Comparison of ENCODE assay signal across 10 cellular contexts in the genomic region with DNA sequence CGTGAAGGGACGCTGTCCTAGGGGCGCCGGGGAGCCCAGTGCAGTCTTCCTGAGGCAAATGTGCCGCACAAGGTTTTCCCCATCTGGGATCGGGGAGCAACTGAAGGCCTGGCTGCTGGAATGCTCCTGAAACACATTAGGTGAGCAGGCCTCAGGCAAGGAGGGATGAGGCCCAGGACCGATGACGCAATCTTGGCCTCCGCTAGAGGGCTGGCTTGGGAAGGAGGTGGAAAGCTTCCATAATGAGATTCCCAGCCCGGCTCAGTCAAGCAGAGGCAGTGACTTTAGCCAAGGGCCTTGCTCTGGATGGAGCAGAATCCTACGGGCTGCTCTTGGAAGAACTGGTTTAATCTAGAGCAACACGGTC. TPM values are rescaled to one million over a fixed set of nuclear protein-coding genes. Genes with fewer than 3 reads are reported as not detected.
DNase-seq lines count a peak whose midpoint lies in the region.
"Had no signal": no experiment of that assay in that cellular context is flagged by ENCODE, and none has a peak within 500 bp of the region (broad histone marks: within the 10 kb centered on the region; RNA-seq: fewer than 3 reads in every experiment).

No MANE protein-coding gene starts in this region.

- intact Hi-C loops in activated CD4-positive, alpha-beta memory T cell treated with anti-CD3 and anti-CD28 coated beads for 36 hours (cut with micrococcal nuclease), result loop anchor here (10.0 kb wide), 1 partner anchor 96 kb away; no protein-coding TSS in a partner anchor

- DNase-seq in activated CD4-positive, alpha-beta memory T cell treated with anti-CD3 and anti-CD28 coated beads, Interleukin-2, amount 10 ng/mL, durations not matched to agents 7 days and 5 days, result no peak
- DNase-seq in activated CD4-positive, alpha-beta memory T cell treated with anti-CD3 and anti-CD28 coated beads for 36 hours, result no peak
- DNase-seq in fibroblast of gingiva (ENCODE audit: low read depth) (peak; percentile 52), T-helper 9 cell (no peak), foreskin melanocyte (no peak), NCI-H2196 treated with DMSO at 0.1 percent for 48 hours (lab: John Stamatoyannopoulos, UW; ENCODE audit: unreplicated experiment) (no peak), NCI-H1436 (lab: John Stamatoyannopoulos, UW) (no peak)
- DNase-seq: MM.1S; stimulated activated CD4-positive, alpha-beta T cell treated with anti-CD3 and anti-CD28 coated beads, Interleukin-1b, Interleukin-23, amount 100 ng/mL, for 48 hours had no signal

- POLR2A ChIA-PET in activated CD4-positive, alpha-beta memory T cell treated with anti-CD3 and anti-CD28 coated beads, Interleukin-2, amount 10 ng/mL, durations not matched to agents 7 days and 5 days (lab: Charles Lee), result interaction anchor here (1.4 to 2.4 kb wide), 2 partner anchors 10 to 45 kb away, joined by 5 to 6 read pairs; no protein-coding TSS in a partner anchor
- POLR2A ChIA-PET in activated CD4-positive, alpha-beta memory T cell treated with anti-CD3 and anti-CD28 coated beads for 36 hours (lab: Charles Lee), result no interaction called here

- peaks cover 38% of the 10 kb centered on the region for H3K4me1 Mint-ChIP-seq in activated CD4-positive, alpha-beta memory T cell treated with anti-CD3 and anti-CD28 coated beads, Interleukin-2, amount 10 ng/mL, durations not matched to agents 7 days and 5 days
- peaks cover 9% of the 10 kb centered on the region for H3K4me1 Mint-ChIP-seq in activated CD4-positive, alpha-beta memory T cell treated with anti-CD3 and anti-CD28 coated beads for 36 hours (ENCODE audit: low read depth)

- peaks cover 10% of the 10 kb centered on the region for H3K4me1 ChIP-seq in mesodermal cell (ENCODE audit: control insufficient read depth, insufficient read depth, low read length, poor library complexity, severe bottlenecking)

- no peak overlapping the region for H3K4me3 ChIP-seq in mesodermal cell (ENCODE audit: extremely low read depth, insufficient read depth, low read length, poor library complexity, severe bottlenecking)

- peaks cover 8% of the 10 kb centered on the region for H3K27me3 Mint-ChIP-seq in activated CD4-positive, alpha-beta memory T cell treated with anti-CD3 and anti-CD28 coated beads, Interleukin-2, amount 10 ng/mL, durations not matched to agents 7 days and 5 days
- H3K27me3 Mint-ChIP-seq in activated CD4-positive, alpha-beta memory T cell treated with anti-CD3 and anti-CD28 coated beads for 36 hours, result peaks cover 4% of the 10 kb centered on the region

- H3K36me3 Mint-ChIP-seq in activated CD4-positive, alpha-beta memory T cell treated with anti-CD3 and anti-CD28 coated beads, Interleukin-2, amount 10 ng/mL, durations not matched to agents 7 days and 5 days (ENCODE audit: low read depth), result peaks cover 35% of the 10 kb centered on the region
- peaks cover 3% of the 10 kb centered on the region for H3K36me3 Mint-ChIP-seq in activated CD4-positive, alpha-beta memory T cell treated with anti-CD3 and anti-CD28 coated beads for 36 hours

- 52 to 55% methylated on average over 12 of the region's 12 CpGs for WGBS in mesodermal cell (ENCODE audit: insufficient coverage in 2 of 2), 2 experiments

- CTCF ChIA-PET in activated CD4-positive, alpha-beta memory T cell treated with anti-CD3 and anti-CD28 coated beads, Interleukin-2, amount 10 ng/mL, durations not matched to agents 7 days and 5 days (lab: Charles Lee), result interaction anchor here (1.0 kb wide), 1 partner anchor 15 kb away, joined by 3 read pairs; no protein-coding TSS in a partner anchor
- CTCF ChIA-PET in activated CD4-positive, alpha-beta memory T cell treated with anti-CD3 and anti-CD28 coated beads for 36 hours (lab: Charles Lee), result interaction anchor here (1.4 kb wide), 1 partner anchor 33 kb away, joined by 3 read pairs; no protein-coding TSS in a partner anchor

- H3K36me3 ChIP-seq in mesodermal cell (ENCODE audit: control insufficient read depth, insufficient read depth, low read length), result no peaks in the 10 kb centered on the region

- H3K27ac Mint-ChIP-seq in activated CD4-positive, alpha-beta memory T cell treated with anti-CD3 and anti-CD28 coated beads, Interleukin-2, amount 10 ng/mL, durations not matched to agents 7 days and 5 days, result peak overlapping the region; percentile 68
- no peak overlapping the region for H3K27ac Mint-ChIP-seq in activated CD4-positive, alpha-beta memory T cell treated with anti-CD3 and anti-CD28 coated beads for 36 hours

- peak overlapping the region; percentile 37 for H3K27ac ChIP-seq in mesodermal cell (ENCODE audit: low read depth, low read length, severe bottlenecking)

- H3K9me3 Mint-ChIP-seq in activated CD4-positive, alpha-beta memory T cell treated with anti-CD3 and anti-CD28 coated beads, Interleukin-2, amount 10 ng/mL, durations not matched to agents 7 days and 5 days, result peaks cover 17% of the 10 kb centered on the region
- H3K9me3 Mint-ChIP-seq in activated CD4-positive, alpha-beta memory T cell treated with anti-CD3 and anti-CD28 coated beads for 36 hours, result peaks cover 4% of the 10 kb centered on the region

- peak overlapping the region; percentile 7 for H3K4me3 Mint-ChIP-seq in activated CD4-positive, alpha-beta memory T cell treated with anti-CD3 and anti-CD28 coated beads, Interleukin-2, amount 10 ng/mL, durations not matched to agents 7 days and 5 days
- H3K4me3 Mint-ChIP-seq in activated CD4-positive, alpha-beta memory T cell treated with anti-CD3 and anti-CD28 coated beads for 36 hours, result no peak overlapping the region

- no peaks in the 10 kb centered on the region for H3K9me3 ChIP-seq in mesodermal cell (ENCODE audit: control insufficient read depth, low read length)

RNA-seq across cellular contexts. Expression of a gene that starts 50.8 kb away (rescaled TPM):
- not detected for total RNA-seq in activated CD4-positive, alpha-beta memory T cell treated with anti-CD3 and anti-CD28 coated beads, Interleukin-2, amount 10 ng/mL, durations not matched to agents 7 days and 5 days
- not detected for total RNA-seq in activated CD4-positive, alpha-beta memory T cell treated with anti-CD3 and anti-CD28 coated beads for 36 hours
- 0.15 TPM for polyA plus RNA-seq in mesodermal cell (2013, experiment 1 of 2)
- not detected for polyA plus RNA-seq in mesodermal cell (2013, experiment 2 of 2)
